Comparison of ENCODE assay signal across 8 cellular contexts in genomic region chr1:72281144-72281543, GRCh38. TPM values are rescaled to one million over a fixed set of nuclear protein-coding genes. Genes with fewer than 3 reads are reported as not detected.
A peak's percentile ranks its signal among the peaks of the same experiment; 100 is the strongest.
DNase-seq lines count a peak whose midpoint lies in the region; ATAC-seq, FAIRE-seq and TF ChIP-seq lines count a peak whose summit lies in the region.

No MANE protein-coding gene starts in this region.

- peak; percentile 20 for FAIRE-seq in H54 (lab: Jason Lieb, UNC)

- no peak overlapping the region for H3K18ac ChIP-seq in mesendoderm (ENCODE audit: low read length)

- H3K9ac ChIP-seq in skeletal muscle satellite cell (ENCODE audit: low read depth, low read length) = peak overlapping the region; percentile 84
- H3K9ac ChIP-seq in mesendoderm (ENCODE audit: low read length) = no peak overlapping the region

- intact Hi-C loops in lower leg skin (cut with DNase I; ENCODE audit: low total_unique reads) (no loop called here), sciatic nerve (cut with DNase I) (no loop called here)

- H3K4me2 ChIP-seq in skeletal muscle satellite cell (ENCODE audit: low read length) = peak overlapping the region; percentile 83
- no peak overlapping the region for H3K4me2 ChIP-seq in mesendoderm (ENCODE audit: low read length)

- H3K36me3 ChIP-seq in skeletal muscle satellite cell (ENCODE audit: insufficient read depth, low read length) = no peaks in the 10 kb centered on the region
- H3K36me3 ChIP-seq in mesendoderm (ENCODE audit: control insufficient read depth, insufficient read depth, low read length) = no peaks in the 10 kb centered on the region

- ATAC-seq in HG03039 (IDR thresholded peaks at IDR 0.05; ENCODE audit: unreplicated experiment) (no peak), sciatic nerve (no peak)

- no peaks in the 10 kb centered on the region for H3K9me3 ChIP-seq in skeletal muscle satellite cell (replicated peaks; ENCODE audit: low read length)

- H3K4me3 ChIP-seq in fibroblast of mammary gland (ENCODE audit: control insufficient read depth, low read depth, low read length) (peak overlapping the region; percentile 87), skeletal muscle satellite cell (ENCODE audit: low read length) (peak overlapping the region; percentile 94), mesendoderm (ENCODE audit: low read length) (no peak overlapping the region), lower leg skin (ENCODE audit: low read depth, poor library complexity, severe bottlenecking) (no peak overlapping the region)

- H3K4me1 ChIP-seq in skeletal muscle satellite cell (ENCODE audit: control insufficient read depth, insufficient read depth, low read length) (peaks cover 32% of the 10 kb centered on the region), mesendoderm (ENCODE audit: control insufficient read depth, low read depth, low read length) (no peaks in the 10 kb centered on the region)

- H3K27me3 ChIP-seq in skeletal muscle satellite cell (ENCODE audit: control insufficient read depth, insufficient read depth, low read length) (no peaks in the 10 kb centered on the region), mesendoderm (ENCODE audit: insufficient read depth, low read length, poor library complexity) (no peaks in the 10 kb centered on the region)

- no peak overlapping the region for H2BK15ac ChIP-seq in mesendoderm (replicated peaks; ENCODE audit: low read depth)

- H4K8ac ChIP-seq in mesendoderm (ENCODE audit: low read depth, low read length) = no peak overlapping the region

- no peak overlapping the region for H3K27ac ChIP-seq in mesendoderm (ENCODE audit: low read depth, low read length)

- WGBS in mesendoderm (ENCODE audit: extremely low coverage, insufficient coverage, low lambda C conversion rate) = no CpG with 5 or more reads among the region's 2 CpGs
- WGBS in lower leg skin, 2 donors = 19 to 30% methylated on average over 2 of the region's 2 CpGs

- TF ChIP-seq POLR2A in H54 (IDR thresholded peaks at IDR 0.05; ENCODE audit: low read depth, low read length) (no peak), lower leg skin (IDR thresholded peaks at IDR 0.05) (no peak)

- DNase-seq in H54 (ENCODE audit: insufficient read length, low spot score) (no peak), NOMO-1 treated with DMSO at 0.1 percent for 48 hours (lab: John Stamatoyannopoulos, UW; ENCODE audit: unreplicated experiment) (peak; percentile 81), fibroblast of mammary gland (ENCODE audit: low read depth) (peak; percentile 28), mesendoderm (no peak), lower leg skin (ENCODE audit: low spot score in 2 of 2) (no peak), sciatic nerve (ENCODE audit: low spot score) (no peak)

- no peak overlapping the region for H3K23ac ChIP-seq in mesendoderm (ENCODE audit: low read length)

- no peaks in the 10 kb centered on the region for H3K79me1 ChIP-seq in mesendoderm (ENCODE audit: low read length)

- H3K4ac ChIP-seq in mesendoderm (ENCODE audit: low read depth, low read length) = no peak overlapping the region

- H2AK5ac ChIP-seq in mesendoderm (ENCODE audit: low read length) = no peak overlapping the region

- no peaks in the 10 kb centered on the region for H3K79me2 ChIP-seq in mesendoderm (ENCODE audit: control insufficient read depth, insufficient read depth, low read length)

- no peak overlapping the region for H2BK5ac ChIP-seq in mesendoderm (ENCODE audit: low read length)

- no peak overlapping the region for H4K5ac ChIP-seq in mesendoderm (ENCODE audit: low read length)

- TF ChIP-seq CTCF in fibroblast of mammary gland (conservative IDR thresholded peaks at IDR 0.05; ENCODE audit: control insufficient read depth, insufficient read depth, low read depth, low read length) = no peak
- TF ChIP-seq CTCF in lower leg skin (IDR thresholded peaks at IDR 0.05) = no peak

- H3K56ac ChIP-seq in mesendoderm (ENCODE audit: low read length) = no peak overlapping the region

- H2BK120ac ChIP-seq in mesendoderm (ENCODE audit: low read depth, low read length) = no peak overlapping the region

RNA-seq across cellular contexts. Expression of gene NEGR1, which starts 1.2 kb away (rescaled TPM):
- 5.1 and 7.2 TPM in 2 replicates for total RNA-seq in skeletal muscle satellite cell (2012; rRNA removed)
- polyA plus RNA-seq in mesendoderm (2013, experiment 1 of 2) = 0.94 TPM
- 0.91 TPM for polyA plus RNA-seq in mesendoderm (2013, experiment 2 of 2)
- total RNA-seq in lower leg skin (10 to 100 TPM in 1 of 4 donors, 1 to 10 TPM in 3; 4.1 to 13.6 (median 6.0) TPM), sciatic nerve (85.5 TPM)

Comparison
In these comparisons a context has a peak if more than half of its experiments do, and no peak if none do; other contexts are left out.
1. DNase-seq: peak in NOMO-1 treated with DMSO at 0.1 percent for 48 hours (single experiment) and fibroblast of mammary gland (single experiment); none in H54 (single experiment), mesendoderm (single experiment), lower leg skin (0 of 2) and sciatic nerve (single experiment).
2. H3K4me3 ChIP-seq: peak in fibroblast of mammary gland (single experiment) and skeletal muscle satellite cell (single experiment); none in mesendoderm (single experiment) and lower leg skin (single experiment).